8 cellular contexts compared by ENCODE assay signal in genomic region chr17:47188799-47189731, GRCh38. TPM values are rescaled to one million over a fixed set of nuclear protein-coding genes. Genes with fewer than 3 reads are reported as not detected.
DNase-seq lines count a peak whose midpoint lies in the region; ATAC-seq lines count a peak whose summit lies in the region.

Gene CDC27 (minus strand): TSS chr17:47189295. CDS start chr17:47189172, 123 bp downstream.

- no peaks in the 10 kb centered on the region for H3K9me3 Mint-ChIP-seq in IgD-negative memory B cell

- H3K4me3 Mint-ChIP-seq in IgD-negative memory B cell: peak within 1 kb of the TSS; percentile 92 to 97 (median 96)

- peak; percentile 91 for ATAC-seq in GM21529 (IDR thresholded peaks at IDR 0.05; ENCODE audit: unreplicated experiment)

- peaks cover 2% of the 10 kb centered on the region for H3K27me3 Mint-ChIP-seq in IgD-negative memory B cell

- peaks cover 27 to 44% (median 39%) of the 10 kb centered on the region in 3 donors for H3K4me1 Mint-ChIP-seq in IgD-negative memory B cell

- peak within 1 kb of the TSS; percentile 92 to 96 (median 94) for H3K27ac Mint-ChIP-seq in IgD-negative memory B cell

- H3K36me3 Mint-ChIP-seq in IgD-negative memory B cell: peaks cover 2% of the 10 kb centered on the region

- DNase-seq in DMS 273 treated with DMSO at 0.1 percent for 48 hours (lab: John Stamatoyannopoulos, UW) (peak; percentile 95), OCI-M2 (lab: John Stamatoyannopoulos, UW; ENCODE audit: unreplicated experiment) (peak; percentile 98), activated T-cell treated with anti-CD3 and anti-CD28 coated beads for 4 hours (peak; percentile 100), epidermal melanocyte (ENCODE audit: insufficient read length, low spot score) (peak; percentile 91), middle frontal gyrus (ENCODE audit: extremely low spot score, low spot score) (peak; percentile 97)
- DNase-seq in stimulated activated CD8-positive, alpha-beta memory T cell treated with anti-CD3 and anti-CD28 coated beads, Interleukin-2, amount 100 ng/mL, for 48 hours (ENCODE audit: low read depth in 2 of 2): peak; percentile 98 to 100

RNA-seq across cellular contexts. Expression of gene CDC27, which starts in this region (rescaled TPM):
- 90.9 TPM for polyA plus RNA-seq in IgD-negative memory B cell

Comparison
In these comparisons a context has a peak if more than half of its experiments do, and no peak if none do; other contexts are left out.
1. Peak in every context shown above with its lines: DNase-seq and ATAC-seq.